11 cellular contexts compared by ENCODE assay signal in genomic region chr17:16417896-16418683, GRCh38. TPM values are rescaled to one million over a fixed set of nuclear protein-coding genes. Genes with fewer than 3 reads are reported as not detected.
DNase-seq lines count a peak whose midpoint lies in the region; ATAC-seq, FAIRE-seq and TF ChIP-seq lines count a peak whose summit lies in the region.
"Had no signal": no experiment of that assay in that cellular context is flagged by ENCODE, and none has a peak within 500 bp of the region (broad histone marks: within the 10 kb centered on the region; RNA-seq: fewer than 3 reads in every experiment).

No MANE protein-coding gene starts in this region.

- H2AFZ ChIP-seq in neural progenitor cell (replicated peaks): no peak overlapping the region

- H3K4me1 Mint-ChIP-seq in CD4-positive, CD25-positive, alpha-beta regulatory T cell: peaks cover 7 to 65% (median 44%) of the 10 kb centered on the region in 4 donors
- H3K4me1 Mint-ChIP-seq in neural progenitor cell: peaks cover 28% of the 10 kb centered on the region

- FAIRE-seq in HTR-8/SVneo (lab: Jason Lieb, UNC): peak; percentile 74
- FAIRE-seq: colon had no signal

- peaks cover 0 to 1% (median 0%) of the 10 kb centered on the region in 7 donors for H3K9me3 Mint-ChIP-seq in CD4-positive, CD25-positive, alpha-beta regulatory T cell
- no peaks in the 10 kb centered on the region for H3K9me3 Mint-ChIP-seq in neural progenitor cell

- H3K36me3 Mint-ChIP-seq in CD4-positive, CD25-positive, alpha-beta regulatory T cell: peaks cover 34% of the 10 kb centered on the region
- no peaks in the 10 kb centered on the region for H3K36me3 Mint-ChIP-seq in neural progenitor cell

- no peak for ATAC-seq in CD4-positive, CD25-positive, alpha-beta regulatory T cell (ENCODE audit: low read depth in 2 of 2)
- ATAC-seq in GM21576 (IDR thresholded peaks at IDR 0.05; ENCODE audit: unreplicated experiment): no peak

- no peak overlapping the region for H3K9ac ChIP-seq in neural progenitor cell

- no peaks in the 10 kb centered on the region for H3K79me2 ChIP-seq in neural progenitor cell (ENCODE audit: low read depth)

- H3K4me1 ChIP-seq in CD4-positive, CD25-positive, alpha-beta regulatory T cell (ENCODE audit: control insufficient read depth, insufficient read depth, low read length, poor library complexity, severe bottlenecking): peaks cover 57% of the 10 kb centered on the region
- peaks cover 5% of the 10 kb centered on the region for H3K4me1 ChIP-seq in neural progenitor cell

- in situ Hi-C loops in brain microvascular endothelial cell (cut with HindIII; ENCODE audit: low pct_ligation_motif_present, low sequenced_read_pairs): no loop called here

- TF ChIP-seq CTCF in brain microvascular endothelial cell (IDR thresholded peaks at IDR 0.05; ENCODE audit: low read depth, low read length, missing control alignments): no peak
- no peak for TF ChIP-seq CTCF in neural progenitor cell (IDR thresholded peaks at IDR 0.05)

- peak overlapping the region; percentile 61 for H3K4me3 ChIP-seq in CD4-positive, CD25-positive, alpha-beta regulatory T cell (ENCODE audit: low read depth, low read length)
- H3K4me3 ChIP-seq in brain microvascular endothelial cell (ENCODE audit: low read depth, low read length): no peak overlapping the region
- no peak overlapping the region for H3K4me3 ChIP-seq in neural progenitor cell

- H3K27me3 ChIP-seq in CD4-positive, CD25-positive, alpha-beta regulatory T cell (ENCODE audit: control insufficient read depth, insufficient read depth, low read length): no peaks in the 10 kb centered on the region
- no peaks in the 10 kb centered on the region for H3K27me3 ChIP-seq in brain microvascular endothelial cell (replicated peaks)
- no peaks in the 10 kb centered on the region for H3K27me3 ChIP-seq in neural progenitor cell

- DNase-seq in CD4-positive, CD25-positive, alpha-beta regulatory T cell: no peak
- peak; percentile 74 for DNase-seq in HTR-8/SVneo (ENCODE audit: insufficient read length, low spot score)
- DNase-seq in brain microvascular endothelial cell: no peak
- DNase-seq in neural progenitor cell (ENCODE audit: low spot score): no peak
- no peak for DNase-seq in GF-D8 (lab: John Stamatoyannopoulos, UW)
- DNase-seq in COLO668 (lab: John Stamatoyannopoulos, UW; ENCODE audit: unreplicated experiment): no peak
- DNase-seq in stimulated activated CD4-positive, alpha-beta T cell treated with anti-CD3 and anti-CD28 coated beads, Interleukin-12 subunit alpha, Interleukin-12 subunit beta, amount 100 ng/mL, for 4 hours: no peak

- H4K20me1 ChIP-seq in neural progenitor cell (ENCODE audit: low read depth): no peaks in the 10 kb centered on the region

- H3K27me3 Mint-ChIP-seq in CD4-positive, CD25-positive, alpha-beta regulatory T cell: peaks cover 5% of the 10 kb centered on the region
- peaks cover 6% of the 10 kb centered on the region for H3K27me3 Mint-ChIP-seq in neural progenitor cell (ENCODE audit: insufficient read depth, low read depth)

- no peak overlapping the region for H3K27ac ChIP-seq in CD4-positive, CD25-positive, alpha-beta regulatory T cell (ENCODE audit: insufficient read depth, low read length, poor library complexity, severe bottlenecking)
- peak overlapping the region; percentile 91 for H3K27ac ChIP-seq in brain microvascular endothelial cell
- no peak overlapping the region for H3K27ac ChIP-seq in neural progenitor cell
- H3K27ac ChIP-seq: HL-60 had no signal

- H3K4me2 ChIP-seq in neural progenitor cell: no peak overlapping the region

- H3K27ac Mint-ChIP-seq in CD4-positive, CD25-positive, alpha-beta regulatory T cell: peak overlapping the region; percentile 81 to 99 (median 86)
- peak overlapping the region; percentile 78 for H3K27ac Mint-ChIP-seq in neural progenitor cell

- no peaks in the 10 kb centered on the region for H3K9me3 ChIP-seq in CD4-positive, CD25-positive, alpha-beta regulatory T cell (ENCODE audit: control insufficient read depth in 2 of 2, low read length in 2 of 2)
- no peaks in the 10 kb centered on the region for H3K9me3 ChIP-seq in neural progenitor cell (ENCODE audit: low read depth)

- peak overlapping the region; percentile 64 to 86 (median 71) for H3K4me3 Mint-ChIP-seq in CD4-positive, CD25-positive, alpha-beta regulatory T cell
- no peak overlapping the region for H3K4me3 Mint-ChIP-seq in neural progenitor cell

- H3K36me3 ChIP-seq in CD4-positive, CD25-positive, alpha-beta regulatory T cell (ENCODE audit: control insufficient read depth, insufficient read depth, low read length): peaks cover 45% of the 10 kb centered on the region
- peaks cover 30% of the 10 kb centered on the region for H3K36me3 ChIP-seq in brain microvascular endothelial cell (replicated peaks)
- H3K36me3 ChIP-seq in neural progenitor cell: no peaks in the 10 kb centered on the region

- H3F3A ChIP-seq in neural progenitor cell (ENCODE audit: low read depth): no peaks in the 10 kb centered on the region

RNA-seq across cellular contexts. Expression of gene TRPV2, which starts 2.7 kb away (rescaled TPM):
- total RNA-seq in CD4-positive, CD25-positive, alpha-beta regulatory T cell: 125 TPM
- 100 to 1,000 TPM in 3 of 4 donors, 10 to 100 TPM in 1; 99.4 to 142 (median 120) TPM for polyA plus RNA-seq in CD4-positive, CD25-positive, alpha-beta regulatory T cell
- 0.49 and 0.53 TPM in 2 replicates for total RNA-seq in neural progenitor cell (ENCODE audit: low replicate concordance)
- polyA plus RNA-seq: neural cell had no signal

RNA-seq across cellular contexts. Expression of gene UBB, which starts 37.2 kb away (rescaled TPM):
- 953 TPM for total RNA-seq in CD4-positive, CD25-positive, alpha-beta regulatory T cell
- polyA plus RNA-seq in CD4-positive, CD25-positive, alpha-beta regulatory T cell: 1,000 to 10,000 TPM; 1,667 to 2,206 (median 1,950) TPM
- total RNA-seq in neural progenitor cell (ENCODE audit: low replicate concordance): 1,249 and 1,476 TPM in 2 replicates

Comparison
In these comparisons a context has a peak if more than half of its experiments do, and no peak if none do; other contexts are left out.
1. RNA of gene TRPV2, which starts 2.7 kb away (total RNA-seq): 125 TPM in CD4-positive, CD25-positive, alpha-beta regulatory T cell (single experiment); 0.49 to 0.53 TPM in neural progenitor cell; every median in the first group is over 10 times any median in the second.